In the genomic region with DNA sequence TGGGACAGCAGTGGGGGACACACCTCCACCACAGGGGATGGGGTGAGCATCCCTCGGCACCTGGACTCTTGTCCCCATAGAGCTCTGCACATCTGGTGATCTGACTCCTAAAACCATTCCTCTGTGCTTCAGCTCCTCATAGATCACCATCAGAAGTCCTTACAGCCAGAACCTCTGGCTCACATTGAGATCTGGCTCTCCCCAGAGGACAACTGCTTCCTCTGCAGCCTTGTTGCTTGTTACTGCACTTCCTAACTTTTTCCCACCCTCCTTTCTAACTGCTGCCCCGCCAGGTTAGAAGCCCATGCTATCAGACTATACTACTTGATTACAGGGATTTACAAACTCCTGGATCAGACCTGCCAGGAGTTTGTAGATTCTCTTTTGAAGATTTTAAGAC, we compare ENCODE assay signal across 10 cellular contexts.
DNase-seq lines count a peak whose midpoint lies in the region; TF ChIP-seq lines count a peak whose summit lies in the region.
"Had no signal": no experiment of that assay in that cellular context is flagged by ENCODE, and none has a peak within 500 bp of the region (broad histone marks: within the 10 kb centered on the region; RNA-seq: fewer than 3 reads in every experiment).

No MANE protein-coding gene starts in this region.

- no peaks in the 10 kb centered on the region for H3K9me3 ChIP-seq in OCI-LY7 (ENCODE audit: low read length)
- no peaks in the 10 kb centered on the region for H3K9me3 ChIP-seq in mammary epithelial cell (replicated peaks; ENCODE audit: insufficient read depth, low read length)

- H3K79me2 ChIP-seq in OCI-LY7 (ENCODE audit: insufficient read depth, low read depth, low read length) (no peaks in the 10 kb centered on the region), mammary epithelial cell (ENCODE audit: insufficient read depth, low read length) (no peaks in the 10 kb centered on the region)

- intact Hi-C loops in OCI-LY7 (cut with micrococcal nuclease; ENCODE audit: unreplicated experiment) = no loop called here
- intact Hi-C loops in mammary epithelial cell (cut with micrococcal nuclease) = no loop called here
- intact Hi-C loops in Calu3 (cut with micrococcal nuclease; ENCODE audit: unreplicated experiment) = no loop called here

- no peaks in the 10 kb centered on the region for H3K9me3 Mint-ChIP-seq in Calu3 (ENCODE audit: low read depth, unreplicated experiment)
- H3K9me3 Mint-ChIP-seq: natural killer cell treated with Interleukin-12 subunit alpha and Interleukin-12 subunit beta and Interleukin-15 and Interleukin-18, amount 100 ng/mL, for 72 hours had no signal

- H4K20me1 ChIP-seq in OCI-LY7 (ENCODE audit: insufficient read depth, low read length) (no peaks in the 10 kb centered on the region), mammary epithelial cell (ENCODE audit: insufficient read depth, low read length) (no peaks in the 10 kb centered on the region)

- BruUV-seq in OCI-LY7 (replicated peaks; lab: Mats Ljungman, UMichigan) = no TSS peak
- BruUV-seq in mammary epithelial cell (replicated peaks; lab: Mats Ljungman, UMichigan) = no TSS peak
- no TSS peak for BruUV-seq in Calu3 (replicated peaks; lab: Mats Ljungman, UMichigan)

- DNase-seq in DMS153 (lab: John Stamatoyannopoulos, UW) = peak; percentile 7
- DNase-seq in DMS153 treated with DMSO at 0.1 percent for 48 hours (lab: John Stamatoyannopoulos, UW; ENCODE audit: unreplicated experiment) = no peak
- DNase-seq in OCI-LY7 (ENCODE audit: low spot score) = peak; percentile 43
- no peak for DNase-seq in epithelial cell of proximal tubule (ENCODE audit: low read depth)
- DNase-seq in renal cortical epithelial cell (ENCODE audit: low read depth) = peak; percentile 38
- no peak for DNase-seq in NCI-H1105 treated with DMSO at 0.1 percent for 48 hours (lab: John Stamatoyannopoulos, UW)
- no peak for DNase-seq in mammary epithelial cell
- DNase-seq in Calu3 = no peak
- DNase-seq: NCI-H82 had no signal

- H3K4me1 Mint-ChIP-seq in Calu3 (ENCODE audit: low read depth, unreplicated experiment) = no peaks in the 10 kb centered on the region

- H2AFZ ChIP-seq in OCI-LY7 (ENCODE audit: low read length) = no peak overlapping the region
- no peak overlapping the region for H2AFZ ChIP-seq in mammary epithelial cell (ENCODE audit: low read depth, low read length)

- no peaks in the 10 kb centered on the region for H3K9me2 ChIP-seq in OCI-LY7 (ENCODE audit: insufficient read depth, low read length)

- H3K27ac ChIP-seq in OCI-LY7 (ENCODE audit: low read depth, low read length, poor library complexity, severe bottlenecking) (no peak overlapping the region), mammary epithelial cell (ENCODE audit: insufficient read depth, low read depth, low read length) (no peak overlapping the region)

- no peaks in the 10 kb centered on the region for H3K27me3 ChIP-seq in mammary epithelial cell (ENCODE audit: insufficient read depth, low read length)

- H3K36me3 Mint-ChIP-seq in Calu3 (ENCODE audit: insufficient read depth, unreplicated experiment) = no peaks in the 10 kb centered on the region
- H3K36me3 Mint-ChIP-seq: natural killer cell treated with Interleukin-12 subunit alpha and Interleukin-12 subunit beta and Interleukin-15 and Interleukin-18, amount 100 ng/mL, for 72 hours had no signal

- CTCF ChIA-PET in OCI-LY7 (lab: Charles Lee; ENCODE audit: unreplicated experiment) = no interaction called here
- CTCF ChIA-PET in mammary epithelial cell (lab: Charles Lee; ENCODE audit: low non-redundant PET) = interaction anchor here (0.6 kb wide), 1 partner anchor 451 kb away, joined by 4 read pairs; no protein-coding TSS in a partner anchor
- CTCF ChIA-PET in Calu3 (lab: Charles Lee) = interaction anchor here (1.3 to 1.6 kb wide), 3 partner anchors 10 to 21 kb away, joined by 3 to 4 read pairs (median 4); no protein-coding TSS in a partner anchor

- TF ChIP-seq CTCF in OCI-LY7 (conservative IDR thresholded peaks at IDR 0.05; ENCODE audit: low read length) (peak; percentile 57), epithelial cell of proximal tubule (conservative IDR thresholded peaks at IDR 0.05; ENCODE audit: low read depth, low read length) (peak; percentile 40), mammary epithelial cell (conservative IDR thresholded peaks at IDR 0.05 in 1 of 2, IDR thresholded peaks at IDR 0.05 in 1 of 2; ENCODE audit: extremely low read depth in 1 of 2, insufficient read depth in 1 of 2, low read depth in 1 of 2, low read length in 2 of 2) (peak in 1 of 2 donors; percentile 62), Calu3 (IDR thresholded peaks at IDR 0.05; ENCODE audit: unreplicated experiment) (no peak)

- H3K27ac Mint-ChIP-seq in Calu3 (ENCODE audit: unreplicated experiment) = no peak overlapping the region
- H3K27ac Mint-ChIP-seq: natural killer cell treated with Interleukin-12 subunit alpha and Interleukin-12 subunit beta and Interleukin-15 and Interleukin-18, amount 100 ng/mL, for 72 hours had no signal

- H3K4me2 ChIP-seq in OCI-LY7 (ENCODE audit: low read length) = no peak overlapping the region
- no peak overlapping the region for H3K4me2 ChIP-seq in mammary epithelial cell (ENCODE audit: insufficient read depth, low read depth, low read length)

- POLR2A ChIA-PET in OCI-LY7 (lab: Charles Lee) = interaction anchor here (1.3 kb wide), 1 partner anchor 22 kb away, joined by 3 read pairs; no protein-coding TSS in a partner anchor

- no peak overlapping the region for H3K9ac ChIP-seq in mammary epithelial cell (ENCODE audit: insufficient read depth, low read length)

- in situ Hi-C loops in mammary epithelial cell (cut with MboI; ENCODE audit: low sequenced_read_pairs in 2 of 2) = no loop called here

- no peak overlapping the region for H3K4me3 Mint-ChIP-seq in Calu3 (ENCODE audit: low read depth, unreplicated experiment)
- H3K4me3 Mint-ChIP-seq: natural killer cell treated with Interleukin-12 subunit alpha and Interleukin-12 subunit beta and Interleukin-15 and Interleukin-18, amount 100 ng/mL, for 72 hours had no signal

- no peaks in the 10 kb centered on the region for H3K27me3 Mint-ChIP-seq in Calu3 (ENCODE audit: unreplicated experiment)
- H3K27me3 Mint-ChIP-seq: natural killer cell treated with Interleukin-12 subunit alpha and Interleukin-12 subunit beta and Interleukin-15 and Interleukin-18, amount 100 ng/mL, for 72 hours had no signal

- dilution Hi-C loops in mammary epithelial cell (cut with HindIII; ENCODE audit: low sequenced_read_pairs) = no loop called here

- no peak overlapping the region for H3K4me3 ChIP-seq in OCI-LY7 (ENCODE audit: low read depth, low read length, poor library complexity, severe bottlenecking)
- H3K4me3 ChIP-seq in epithelial cell of proximal tubule (ENCODE audit: low read depth, low read length) = no peak overlapping the region
- H3K4me3 ChIP-seq in mammary epithelial cell (replicated peaks in 1 of 3; ENCODE audit: insufficient read depth in 1 of 3, low read depth in 2 of 3, low read length in 3 of 3) = no peak overlapping the region

- H3K36me3 ChIP-seq in OCI-LY7 (ENCODE audit: insufficient read depth, low read length) (no peaks in the 10 kb centered on the region), mammary epithelial cell (ENCODE audit: insufficient read depth, low read length) (no peaks in the 10 kb centered on the region)

- WGBS in mammary epithelial cell (ENCODE audit: low coverage, missing lambda C conversion rate) = 83% methylated on average over 2 of the region's 2 CpGs

- H3K4me1 ChIP-seq in OCI-LY7 (ENCODE audit: insufficient read depth, low read length, poor library complexity, severe bottlenecking) (no peaks in the 10 kb centered on the region), mammary epithelial cell (ENCODE audit: insufficient read depth, low read length) (no peaks in the 10 kb centered on the region)

Comparison
In these comparisons a context has a peak if more than half of its experiments do, and no peak if none do; other contexts are left out.
1. DNase-seq: peak in DMS153 (single experiment), OCI-LY7 (single experiment) and renal cortical epithelial cell (single experiment); none in DMS153 treated with DMSO at 0.1 percent for 48 hours (single experiment), epithelial cell of proximal tubule (single experiment), NCI-H1105 treated with DMSO at 0.1 percent for 48 hours (single experiment), mammary epithelial cell (single experiment) and Calu3 (single experiment).